In the genomic region with DNA sequence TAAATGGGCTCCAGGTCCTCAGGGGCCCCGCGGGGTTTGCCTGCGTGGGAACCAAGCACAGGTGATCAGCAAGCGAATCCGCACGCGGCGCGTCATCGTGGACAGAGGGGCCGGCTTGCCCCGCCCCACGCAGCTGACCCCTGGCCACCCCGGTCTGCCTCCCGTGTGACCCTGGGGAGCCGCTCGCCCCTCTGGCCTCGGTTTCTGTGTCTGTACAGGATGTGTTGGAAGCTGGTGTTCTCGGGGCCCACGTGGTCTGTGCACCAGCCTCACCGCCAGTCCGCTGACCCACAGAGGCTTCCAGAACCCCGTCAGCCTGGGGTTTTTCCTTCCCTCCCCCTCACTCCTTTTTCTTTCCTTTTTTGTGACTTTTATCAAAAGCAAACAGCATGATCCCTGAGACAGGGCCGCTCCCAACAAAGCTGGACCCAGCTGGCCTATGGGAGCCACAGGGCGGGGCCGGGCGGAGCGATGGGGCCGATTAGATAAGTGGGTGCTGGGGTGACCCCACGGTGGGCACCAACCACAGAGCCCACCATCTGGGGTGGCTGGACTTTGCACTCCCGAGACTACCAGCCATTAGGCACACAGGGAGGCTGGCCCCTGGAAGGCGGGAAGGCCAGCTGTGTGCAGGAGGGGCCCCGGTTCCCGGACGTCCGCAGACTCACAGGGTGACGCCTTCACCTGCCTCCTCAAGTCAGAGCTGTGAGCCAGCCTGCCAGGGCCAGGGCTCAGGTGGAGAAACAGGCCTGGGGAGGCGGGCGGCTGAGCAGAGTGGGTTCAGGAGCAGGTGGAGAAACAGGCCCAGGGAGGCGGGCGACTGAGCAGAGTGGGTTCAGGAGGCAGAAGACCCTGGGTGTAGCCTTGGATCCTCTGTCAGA, we compare ENCODE assay signal across 1 cellular context.
A peak's percentile ranks its signal among the peaks of the same experiment; 100 is the strongest.
TF ChIP-seq lines count a peak whose summit lies in the region.

No MANE protein-coding gene starts in this region.

TF ChIP-seq in HepG2, 621 proteins besides CTCF, POLR2A, EP300 and RAD21 (continued from another document and continues in another):
- TF ChIP-seq, protein P1, sequence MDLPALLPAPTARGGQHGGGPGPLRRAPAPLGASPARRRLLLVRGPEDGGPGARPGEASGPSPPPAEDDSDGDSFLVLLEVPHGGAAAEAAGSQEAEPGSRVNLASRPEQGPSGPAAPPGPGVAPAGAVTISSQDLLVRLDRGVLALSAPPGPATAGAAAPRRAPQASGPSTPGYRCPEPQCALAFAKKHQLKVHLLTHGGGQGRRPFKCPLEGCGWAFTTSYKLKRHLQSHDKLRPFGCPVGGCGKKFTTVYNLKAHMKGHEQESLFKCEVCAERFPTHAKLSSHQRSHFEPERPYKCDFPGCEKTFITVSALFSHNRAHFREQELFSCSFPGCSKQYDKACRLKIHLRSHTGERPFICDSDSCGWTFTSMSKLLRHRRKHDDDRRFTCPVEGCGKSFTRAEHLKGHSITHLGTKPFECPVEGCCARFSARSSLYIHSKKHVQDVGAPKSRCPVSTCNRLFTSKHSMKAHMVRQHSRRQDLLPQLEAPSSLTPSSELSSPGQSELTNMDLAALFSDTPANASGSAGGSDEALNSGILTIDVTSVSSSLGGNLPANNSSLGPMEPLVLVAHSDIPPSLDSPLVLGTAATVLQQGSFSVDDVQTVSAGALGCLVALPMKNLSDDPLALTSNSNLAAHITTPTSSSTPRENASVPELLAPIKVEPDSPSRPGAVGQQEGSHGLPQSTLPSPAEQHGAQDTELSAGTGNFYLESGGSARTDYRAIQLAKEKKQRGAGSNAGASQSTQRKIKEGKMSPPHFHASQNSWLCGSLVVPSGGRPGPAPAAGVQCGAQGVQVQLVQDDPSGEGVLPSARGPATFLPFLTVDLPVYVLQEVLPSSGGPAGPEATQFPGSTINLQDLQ (CRISPR knock-in tag; IDR thresholded peaks at IDR 0.05), result peak; percentile 86; the same call in 1 of the 2 replicates
- no peak for TF ChIP-seq SMARCE1 (IDR thresholded peaks at IDR 0.05; ENCODE audit: borderline replicate concordance)
- TF ChIP-seq ATRX (CRISPR knock-in tag; IDR thresholded peaks at IDR 0.05; ENCODE audit: borderline replicate concordance), result no peak
- TF ChIP-seq TBP (CRISPR knock-in tag; IDR thresholded peaks at IDR 0.05), result no peak
- TF ChIP-seq BCL6 (CRISPR knock-in tag; IDR thresholded peaks at IDR 0.05), result peak; percentile 32; the same call in 1 of the 2 replicates
- peak; percentile 11 for TF ChIP-seq ETV5 (CRISPR knock-in tag; IDR thresholded peaks at IDR 0.05; ENCODE audit: borderline replicate concordance)
- TF ChIP-seq ZFP36L1 (CRISPR knock-in tag; IDR thresholded peaks at IDR 0.05), result 0 out of 2 replicates have a peak, but pooled peaks have one; percentile 50
- TF ChIP-seq ZNF382 (CRISPR knock-in tag; IDR thresholded peaks at IDR 0.05; ENCODE audit: borderline replicate concordance), result no peak
- TF ChIP-seq CREB1 (IDR thresholded peaks at IDR 0.05), result no peak
- TF ChIP-seq CREB1 (CRISPR knock-in tag; IDR thresholded peaks at IDR 0.05), result no peak; the same call in 1 of the 2 replicates
- no peak; the same call in 1 of the 2 replicates for TF ChIP-seq ZNF234 (CRISPR knock-in tag; conservative IDR thresholded peaks at IDR 0.05)
- TF ChIP-seq, protein P2, sequence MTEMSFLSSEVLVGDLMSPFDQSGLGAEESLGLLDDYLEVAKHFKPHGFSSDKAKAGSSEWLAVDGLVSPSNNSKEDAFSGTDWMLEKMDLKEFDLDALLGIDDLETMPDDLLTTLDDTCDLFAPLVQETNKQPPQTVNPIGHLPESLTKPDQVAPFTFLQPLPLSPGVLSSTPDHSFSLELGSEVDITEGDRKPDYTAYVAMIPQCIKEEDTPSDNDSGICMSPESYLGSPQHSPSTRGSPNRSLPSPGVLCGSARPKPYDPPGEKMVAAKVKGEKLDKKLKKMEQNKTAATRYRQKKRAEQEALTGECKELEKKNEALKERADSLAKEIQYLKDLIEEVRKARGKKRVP (CRISPR knock-in tag; IDR thresholded peaks at IDR 0.05), result no peak
- TF ChIP-seq GATAD2A (CRISPR knock-in tag; IDR thresholded peaks at IDR 0.05), result peak; percentile 93
- no peak for TF ChIP-seq ZNF530 (CRISPR knock-in tag; IDR thresholded peaks at IDR 0.05; ENCODE audit: low read depth)
- TF ChIP-seq ZNF121 (CRISPR knock-in tag; IDR thresholded peaks at IDR 0.05), result peak; percentile 27; the same call in 1 of the 2 replicates
- TF ChIP-seq, protein P3, sequence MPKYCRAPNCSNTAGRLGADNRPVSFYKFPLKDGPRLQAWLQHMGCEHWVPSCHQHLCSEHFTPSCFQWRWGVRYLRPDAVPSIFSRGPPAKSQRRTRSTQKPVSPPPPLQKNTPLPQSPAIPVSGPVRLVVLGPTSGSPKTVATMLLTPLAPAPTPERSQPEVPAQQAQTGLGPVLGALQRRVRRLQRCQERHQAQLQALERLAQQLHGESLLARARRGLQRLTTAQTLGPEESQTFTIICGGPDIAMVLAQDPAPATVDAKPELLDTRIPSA (CRISPR knock-in tag; IDR thresholded peaks at IDR 0.05; ENCODE audit: borderline replicate concordance), result 0 out of 2 replicates have a peak, but pooled peaks have one; percentile 63
- peak; percentile 20; the same call in 1 of the 2 replicates for TF ChIP-seq PPARG (CRISPR knock-in tag; conservative IDR thresholded peaks at IDR 0.05)
- peak; percentile 29; the same call in 1 of the 2 replicates for TF ChIP-seq KMT2A (CRISPR knock-in tag; IDR thresholded peaks at IDR 0.05)
- TF ChIP-seq, protein P4, sequence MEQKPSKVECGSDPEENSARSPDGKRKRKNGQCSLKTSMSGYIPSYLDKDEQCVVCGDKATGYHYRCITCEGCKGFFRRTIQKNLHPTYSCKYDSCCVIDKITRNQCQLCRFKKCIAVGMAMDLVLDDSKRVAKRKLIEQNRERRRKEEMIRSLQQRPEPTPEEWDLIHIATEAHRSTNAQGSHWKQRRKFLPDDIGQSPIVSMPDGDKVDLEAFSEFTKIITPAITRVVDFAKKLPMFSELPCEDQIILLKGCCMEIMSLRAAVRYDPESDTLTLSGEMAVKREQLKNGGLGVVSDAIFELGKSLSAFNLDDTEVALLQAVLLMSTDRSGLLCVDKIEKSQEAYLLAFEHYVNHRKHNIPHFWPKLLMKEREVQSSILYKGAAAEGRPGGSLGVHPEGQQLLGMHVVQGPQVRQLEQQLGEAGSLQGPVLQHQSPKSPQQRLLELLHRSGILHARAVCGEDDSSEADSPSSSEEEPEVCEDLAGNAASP (CRISPR knock-in tag; IDR thresholded peaks at IDR 0.05; ENCODE audit: borderline replicate concordance), result peak; percentile 49; the same call in 1 of the 2 replicates
- TF ChIP-seq ZBTB7A (CRISPR knock-in tag; IDR thresholded peaks at IDR 0.05), result peak; percentile 99
- no peak for TF ChIP-seq LCORL (IDR thresholded peaks at IDR 0.05)
- TF ChIP-seq LCORL (CRISPR knock-in tag; IDR thresholded peaks at IDR 0.05), result peak; percentile 89
- TF ChIP-seq, protein P5, sequence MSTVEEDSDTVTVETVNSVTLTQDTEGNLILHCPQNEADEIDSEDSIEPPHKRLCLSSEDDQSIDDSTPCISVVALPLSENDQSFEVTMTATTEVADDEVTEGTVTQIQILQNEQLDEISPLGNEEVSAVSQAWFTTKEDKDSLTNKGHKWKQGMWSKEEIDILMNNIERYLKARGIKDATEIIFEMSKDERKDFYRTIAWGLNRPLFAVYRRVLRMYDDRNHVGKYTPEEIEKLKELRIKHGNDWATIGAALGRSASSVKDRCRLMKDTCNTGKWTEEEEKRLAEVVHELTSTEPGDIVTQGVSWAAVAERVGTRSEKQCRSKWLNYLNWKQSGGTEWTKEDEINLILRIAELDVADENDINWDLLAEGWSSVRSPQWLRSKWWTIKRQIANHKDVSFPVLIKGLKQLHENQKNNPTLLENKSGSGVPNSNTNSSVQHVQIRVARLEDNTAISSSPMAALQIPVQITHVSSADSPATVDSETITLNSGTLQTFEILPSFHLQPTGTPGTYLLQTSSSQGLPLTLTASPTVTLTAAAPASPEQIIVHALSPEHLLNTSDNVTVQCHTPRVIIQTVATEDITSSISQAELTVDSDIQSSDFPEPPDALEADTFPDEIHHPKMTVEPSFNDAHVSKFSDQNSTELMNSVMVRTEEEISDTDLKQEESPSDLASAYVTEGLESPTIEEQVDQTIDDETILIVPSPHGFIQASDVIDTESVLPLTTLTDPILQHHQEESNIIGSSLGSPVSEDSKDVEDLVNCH (CRISPR knock-in tag; IDR thresholded peaks at IDR 0.05), result no peak
- peak; percentile 67; the same call in 1 of the 2 replicates for TF ChIP-seq MED13 (CRISPR knock-in tag; IDR thresholded peaks at IDR 0.05)
- no peak for TF ChIP-seq ZNF841 (CRISPR knock-in tag; IDR thresholded peaks at IDR 0.05; ENCODE audit: borderline replicate concordance)
- peak; percentile 5; the same call in 1 of the 2 replicates for TF ChIP-seq SOX5 (CRISPR knock-in tag; IDR thresholded peaks at IDR 0.05; ENCODE audit: borderline replicate concordance)
- TF ChIP-seq ZNF333 (CRISPR knock-in tag; IDR thresholded peaks at IDR 0.05; ENCODE audit: borderline replicate concordance), result no peak
- TF ChIP-seq BORCS8-MEF2B (CRISPR knock-in tag; IDR thresholded peaks at IDR 0.05), result peak; percentile 87
- no peak for TF ChIP-seq MLLT10 (CRISPR knock-in tag; IDR thresholded peaks at IDR 0.05)
- TF ChIP-seq ZBTB42 (CRISPR knock-in tag; IDR thresholded peaks at IDR 0.05), result peak; percentile 86
- TF ChIP-seq, protein P6, sequence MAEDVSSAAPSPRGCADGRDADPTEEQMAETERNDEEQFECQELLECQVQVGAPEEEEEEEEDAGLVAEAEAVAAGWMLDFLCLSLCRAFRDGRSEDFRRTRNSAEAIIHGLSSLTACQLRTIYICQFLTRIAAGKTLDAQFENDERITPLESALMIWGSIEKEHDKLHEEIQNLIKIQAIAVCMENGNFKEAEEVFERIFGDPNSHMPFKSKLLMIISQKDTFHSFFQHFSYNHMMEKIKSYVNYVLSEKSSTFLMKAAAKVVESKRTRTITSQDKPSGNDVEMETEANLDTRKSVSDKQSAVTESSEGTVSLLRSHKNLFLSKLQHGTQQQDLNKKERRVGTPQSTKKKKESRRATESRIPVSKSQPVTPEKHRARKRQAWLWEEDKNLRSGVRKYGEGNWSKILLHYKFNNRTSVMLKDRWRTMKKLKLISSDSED (CRISPR knock-in tag; IDR thresholded peaks at IDR 0.05), result no peak
- TF ChIP-seq REPIN1 (CRISPR knock-in tag; IDR thresholded peaks at IDR 0.05; ENCODE audit: borderline replicate concordance, low read depth), result peak; percentile 72
- peak; percentile 93 for TF ChIP-seq ZNF703 (CRISPR knock-in tag; IDR thresholded peaks at IDR 0.05; ENCODE audit: borderline replicate concordance)
- TF ChIP-seq TCF7 (IDR thresholded peaks at IDR 0.05; ENCODE audit: low read depth), result no peak
- 0 out of 2 replicates have a peak, but pooled peaks have one; percentile 84 for TF ChIP-seq ZNF589 (CRISPR knock-in tag; conservative IDR thresholded peaks at IDR 0.05)
- TF ChIP-seq ZNF567 (CRISPR knock-in tag; IDR thresholded peaks at IDR 0.05; ENCODE audit: borderline replicate concordance), result no peak
- TF ChIP-seq, protein P7, sequence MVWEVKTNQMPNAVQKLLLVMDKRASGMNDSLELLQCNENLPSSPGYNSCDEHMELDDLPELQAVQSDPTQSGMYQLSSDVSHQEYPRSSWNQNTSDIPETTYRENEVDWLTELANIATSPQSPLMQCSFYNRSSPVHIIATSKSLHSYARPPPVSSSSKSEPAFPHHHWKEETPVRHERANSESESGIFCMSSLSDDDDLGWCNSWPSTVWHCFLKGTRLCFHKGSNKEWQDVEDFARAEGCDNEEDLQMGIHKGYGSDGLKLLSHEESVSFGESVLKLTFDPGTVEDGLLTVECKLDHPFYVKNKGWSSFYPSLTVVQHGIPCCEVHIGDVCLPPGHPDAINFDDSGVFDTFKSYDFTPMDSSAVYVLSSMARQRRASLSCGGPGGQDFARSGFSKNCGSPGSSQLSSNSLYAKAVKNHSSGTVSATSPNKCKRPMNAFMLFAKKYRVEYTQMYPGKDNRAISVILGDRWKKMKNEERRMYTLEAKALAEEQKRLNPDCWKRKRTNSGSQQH (CRISPR knock-in tag; IDR thresholded peaks at IDR 0.05; ENCODE audit: low read depth), result no peak
- no peak for TF ChIP-seq WIZ (CRISPR knock-in tag; IDR thresholded peaks at IDR 0.05)
- TF ChIP-seq ZNF441 (CRISPR knock-in tag; IDR thresholded peaks at IDR 0.05; ENCODE audit: borderline replicate concordance), result peak; percentile 24; the same call in 1 of the 2 replicates
- TF ChIP-seq, protein P8, sequence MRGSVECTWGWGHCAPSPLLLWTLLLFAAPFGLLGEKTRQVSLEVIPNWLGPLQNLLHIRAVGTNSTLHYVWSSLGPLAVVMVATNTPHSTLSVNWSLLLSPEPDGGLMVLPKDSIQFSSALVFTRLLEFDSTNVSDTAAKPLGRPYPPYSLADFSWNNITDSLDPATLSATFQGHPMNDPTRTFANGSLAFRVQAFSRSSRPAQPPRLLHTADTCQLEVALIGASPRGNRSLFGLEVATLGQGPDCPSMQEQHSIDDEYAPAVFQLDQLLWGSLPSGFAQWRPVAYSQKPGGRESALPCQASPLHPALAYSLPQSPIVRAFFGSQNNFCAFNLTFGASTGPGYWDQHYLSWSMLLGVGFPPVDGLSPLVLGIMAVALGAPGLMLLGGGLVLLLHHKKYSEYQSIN (CRISPR knock-in tag; IDR thresholded peaks at IDR 0.05; ENCODE audit: borderline replicate concordance), result no peak
- TF ChIP-seq, protein P9, sequence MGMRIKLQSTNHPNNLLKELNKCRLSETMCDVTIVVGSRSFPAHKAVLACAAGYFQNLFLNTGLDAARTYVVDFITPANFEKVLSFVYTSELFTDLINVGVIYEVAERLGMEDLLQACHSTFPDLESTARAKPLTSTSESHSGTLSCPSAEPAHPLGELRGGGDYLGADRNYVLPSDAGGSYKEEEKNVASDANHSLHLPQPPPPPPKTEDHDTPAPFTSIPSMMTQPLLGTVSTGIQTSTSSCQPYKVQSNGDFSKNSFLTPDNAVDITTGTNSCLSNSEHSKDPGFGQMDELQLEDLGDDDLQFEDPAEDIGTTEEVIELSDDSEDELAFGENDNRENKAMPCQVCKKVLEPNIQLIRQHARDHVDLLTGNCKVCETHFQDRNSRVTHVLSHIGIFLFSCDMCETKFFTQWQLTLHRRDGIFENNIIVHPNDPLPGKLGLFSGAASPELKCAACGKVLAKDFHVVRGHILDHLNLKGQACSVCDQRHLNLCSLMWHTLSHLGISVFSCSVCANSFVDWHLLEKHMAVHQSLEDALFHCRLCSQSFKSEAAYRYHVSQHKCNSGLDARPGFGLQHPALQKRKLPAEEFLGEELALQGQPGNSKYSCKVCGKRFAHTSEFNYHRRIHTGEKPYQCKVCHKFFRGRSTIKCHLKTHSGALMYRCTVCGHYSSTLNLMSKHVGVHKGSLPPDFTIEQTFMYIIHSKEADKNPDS (CRISPR knock-in tag; IDR thresholded peaks at IDR 0.05), result 0 out of 2 replicates have a peak, but pooled peaks have one; percentile 66
- no peak for TF ChIP-seq KLF9 (CRISPR knock-in tag; IDR thresholded peaks at IDR 0.05; ENCODE audit: low read depth)
- peak; percentile 68; the same call in 1 of the 2 replicates for TF ChIP-seq MEIS2 (CRISPR knock-in tag; IDR thresholded peaks at IDR 0.05)
- TF ChIP-seq ZNF232 (CRISPR knock-in tag; IDR thresholded peaks at IDR 0.05; ENCODE audit: borderline replicate concordance), result peak; percentile 15; the same call in 1 of the 2 replicates
